In the genomic region with DNA sequence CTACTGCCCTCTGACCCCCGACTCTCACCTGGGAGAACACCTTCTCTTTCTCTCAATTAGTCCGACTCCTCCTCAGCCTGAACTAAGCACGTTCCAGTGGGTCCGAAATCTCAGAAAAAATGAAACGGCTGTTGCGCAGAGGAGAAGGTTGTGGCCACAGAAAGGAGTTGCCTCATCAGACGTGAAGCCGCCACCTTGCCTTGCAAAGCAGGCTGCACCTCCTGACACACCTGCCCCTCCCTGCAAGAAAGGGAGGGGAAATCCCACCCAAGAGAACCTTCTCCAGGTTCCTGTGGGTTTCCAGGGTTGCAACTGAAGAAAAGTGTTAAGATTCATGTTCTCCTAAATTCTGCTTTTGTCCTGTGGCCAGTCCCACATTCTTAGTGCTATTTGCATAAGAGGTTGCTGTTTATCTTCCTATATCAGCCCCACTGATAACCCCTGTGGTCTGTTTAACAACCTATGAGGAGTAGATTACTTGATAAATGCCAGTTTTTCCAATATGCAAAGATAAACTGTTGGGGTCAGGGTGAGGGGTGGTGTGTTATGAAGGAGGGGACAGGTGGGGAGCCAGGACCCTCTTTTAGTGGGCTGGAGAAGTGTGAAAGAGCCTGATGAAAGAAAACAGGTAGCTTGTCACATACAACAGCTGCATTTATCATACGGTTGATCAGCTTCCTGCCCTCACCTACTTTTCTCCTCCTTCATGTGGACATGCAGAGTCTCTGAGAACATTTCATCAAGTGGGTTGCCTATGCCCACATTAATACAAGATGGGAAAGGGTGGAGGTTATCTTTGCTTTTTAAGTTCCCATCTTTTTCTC, we compare ENCODE assay signal across 10 cellular contexts. TPM values are rescaled to one million over a fixed set of nuclear protein-coding genes. Genes with fewer than 3 reads are reported as not detected.
DNase-seq lines count a peak whose midpoint lies in the region; ATAC-seq and TF ChIP-seq lines count a peak whose summit lies in the region.
"Had no signal": no experiment of that assay in that cellular context is flagged by ENCODE, and none has a peak within 500 bp of the region (broad histone marks: within the 10 kb centered on the region; RNA-seq: fewer than 3 reads in every experiment).

No MANE protein-coding gene starts in this region.

- CTCF ChIA-PET in RWPE1 (lab: Yijun Ruan, JAX) (no interaction called here), GM10248 (lab: Yijun Ruan, JAX) (no interaction called here)

- POLR2A ChIA-PET in RWPE1 (lab: Yijun Ruan, JAX; ENCODE audit: low non-redundant PET): no interaction called here
- POLR2A ChIA-PET in GM10248 (lab: Yijun Ruan, JAX): no interaction called here

- intact Hi-C loops in activated CD4-positive, alpha-beta T cell treated with anti-CD3 and anti-CD28 coated beads, Interleukin-2, amount 10 ng/mL, durations not matched to agents 24 days and 14 days (cut with micrococcal nuclease): no loop called here
- intact Hi-C loops in esophagus squamous epithelium (cut with DNase I): no loop called here

- WGBS in esophagus squamous epithelium, 2 donors: 55 to 66% methylated on average over 8 to 9 of the region's 9 CpGs

- peaks cover 30 to 98% (median 65%) of the 10 kb centered on the region in 3 donors for H3K4me1 ChIP-seq in esophagus squamous epithelium

- peak overlapping the region; percentile 49 for H3K4me3 Mint-ChIP-seq in activated CD4-positive, alpha-beta T cell treated with anti-CD3 and anti-CD28 coated beads, Interleukin-2, amount 10 ng/mL, durations not matched to agents 24 days and 14 days
- H3K4me3 Mint-ChIP-seq in stimulated activated naive CD8-positive, alpha-beta T cell treated with anti-CD3 and anti-CD28 coated beads, Interleukin-15, amount 100 ng/mL, for 72 hours: peak overlapping the region; percentile 72 to 78

- TF ChIP-seq POLR2A in esophagus squamous epithelium (IDR thresholded peaks at IDR 0.05): no peak

- ATAC-seq in stimulated activated naive CD8-positive, alpha-beta T cell treated with anti-CD3 and anti-CD28 coated beads, Interleukin-15, amount 100 ng/mL, for 72 hours: peak; percentile 35
- ATAC-seq: left lung had no signal

- H3K36me3 Mint-ChIP-seq in activated CD4-positive, alpha-beta T cell treated with anti-CD3 and anti-CD28 coated beads, Interleukin-2, amount 10 ng/mL, durations not matched to agents 24 days and 14 days (ENCODE audit: low read depth): no peaks in the 10 kb centered on the region

- no peaks in the 10 kb centered on the region for H3K9me3 Mint-ChIP-seq in activated CD4-positive, alpha-beta T cell treated with anti-CD3 and anti-CD28 coated beads, Interleukin-2, amount 10 ng/mL, durations not matched to agents 24 days and 14 days
- no peaks in the 10 kb centered on the region for H3K9me3 Mint-ChIP-seq in stimulated activated naive CD8-positive, alpha-beta T cell treated with anti-CD3 and anti-CD28 coated beads, Interleukin-15, amount 100 ng/mL, for 72 hours

- peaks cover 0 to 72% (median 0%) of the 10 kb centered on the region in 3 donors for H3K36me3 ChIP-seq in esophagus squamous epithelium

- H3K4me1 Mint-ChIP-seq in activated CD4-positive, alpha-beta T cell treated with anti-CD3 and anti-CD28 coated beads, Interleukin-2, amount 10 ng/mL, durations not matched to agents 24 days and 14 days: peaks cover 58% of the 10 kb centered on the region
- H3K4me1 Mint-ChIP-seq in stimulated activated naive CD8-positive, alpha-beta T cell treated with anti-CD3 and anti-CD28 coated beads, Interleukin-15, amount 100 ng/mL, for 72 hours: peaks cover 73% of the 10 kb centered on the region

- H3K4me3 ChIP-seq in esophagus squamous epithelium (peak overlapping the region in 2 of 4 donors; percentile 8 to 24), foreskin fibroblast (ENCODE audit: low read depth in 1 of 2, low read length in 2 of 2) (no peak overlapping the region)
- H3K4me3 ChIP-seq: left lung had no signal

- peak overlapping the region; percentile 50 for H3K27ac Mint-ChIP-seq in activated CD4-positive, alpha-beta T cell treated with anti-CD3 and anti-CD28 coated beads, Interleukin-2, amount 10 ng/mL, durations not matched to agents 24 days and 14 days
- H3K27ac Mint-ChIP-seq in stimulated activated naive CD8-positive, alpha-beta T cell treated with anti-CD3 and anti-CD28 coated beads, Interleukin-15, amount 100 ng/mL, for 72 hours: peak overlapping the region; percentile 62 to 84

- peaks cover 0 to 5% (median 0%) of the 10 kb centered on the region in 4 donors for H3K27me3 ChIP-seq in esophagus squamous epithelium
- H3K27me3 ChIP-seq: left lung had no signal

- peak; percentile 65 for DNase-seq in activated CD4-positive, alpha-beta T cell treated with anti-CD3 and anti-CD28 coated beads, Interleukin-2, amount 10 ng/mL, durations not matched to agents 24 days and 14 days
- no peak for DNase-seq in activated CD4-positive, alpha-beta T cell treated with anti-CD3 and anti-CD28 coated beads for 1 hour
- no peak for DNase-seq in RWPE1 (ENCODE audit: low spot score)
- no peak for DNase-seq in esophagus squamous epithelium (lab: John Stamatoyannopoulos, UW)
- peak in 1 of 2 donors; percentile 48 for DNase-seq in stimulated activated naive CD8-positive, alpha-beta T cell treated with anti-CD3 and anti-CD28 coated beads, Interleukin-15, amount 100 ng/mL, for 72 hours
- DNase-seq in foreskin fibroblast: no peak
- no peak for DNase-seq in GM10248 (ENCODE audit: extremely low spot score)
- DNase-seq in HPDE6-E6E7 (ENCODE audit: extremely low spot score): no peak
- DNase-seq: H7, left lung had no signal

- no peaks in the 10 kb centered on the region for H3K9me3 ChIP-seq in esophagus squamous epithelium
- H3K9me3 ChIP-seq: left lung had no signal

- H3K27ac ChIP-seq in RWPE1 (peak overlapping the region; percentile 36; the same call in 1 of the 2 replicates), esophagus squamous epithelium (peak overlapping the region in 3 of 4 donors; percentile 64 to 72 (median 67))

- peaks cover 32% of the 10 kb centered on the region for H3K27me3 Mint-ChIP-seq in activated CD4-positive, alpha-beta T cell treated with anti-CD3 and anti-CD28 coated beads, Interleukin-2, amount 10 ng/mL, durations not matched to agents 24 days and 14 days
- H3K27me3 Mint-ChIP-seq in stimulated activated naive CD8-positive, alpha-beta T cell treated with anti-CD3 and anti-CD28 coated beads, Interleukin-15, amount 100 ng/mL, for 72 hours: peaks cover 6% of the 10 kb centered on the region

- no peak for TF ChIP-seq CTCF in RWPE1 (conservative IDR thresholded peaks at IDR 0.05; ENCODE audit: low read depth)
- no peak for TF ChIP-seq CTCF in esophagus squamous epithelium (IDR thresholded peaks at IDR 0.05)
- no peak for TF ChIP-seq CTCF in foreskin fibroblast (IDR thresholded peaks at IDR 0.05; ENCODE audit: low read depth, low read length)
- no peak for TF ChIP-seq CTCF in GM10248 (IDR thresholded peaks at IDR 0.05; ENCODE audit: control extremely low read depth, extremely low read depth, low read depth, missing control alignments)

RNA-seq across cellular contexts. Expression of a gene that starts 18.2 kb away (rescaled TPM):
- 2.5 and 3.8 TPM in 2 replicates for total RNA-seq in activated CD4-positive, alpha-beta T cell treated with anti-CD3 and anti-CD28 coated beads, Interleukin-2, amount 10 ng/mL, durations not matched to agents 24 days and 14 days
- total RNA-seq in esophagus squamous epithelium: 100 to 1,000 TPM in 1 of 4 donors, 10 to 100 TPM in 3; 10.4 to 137 (median 18.8) TPM
- total RNA-seq: H7 had no signal
